15 cellular contexts compared by ENCODE assay signal in the genomic region with DNA sequence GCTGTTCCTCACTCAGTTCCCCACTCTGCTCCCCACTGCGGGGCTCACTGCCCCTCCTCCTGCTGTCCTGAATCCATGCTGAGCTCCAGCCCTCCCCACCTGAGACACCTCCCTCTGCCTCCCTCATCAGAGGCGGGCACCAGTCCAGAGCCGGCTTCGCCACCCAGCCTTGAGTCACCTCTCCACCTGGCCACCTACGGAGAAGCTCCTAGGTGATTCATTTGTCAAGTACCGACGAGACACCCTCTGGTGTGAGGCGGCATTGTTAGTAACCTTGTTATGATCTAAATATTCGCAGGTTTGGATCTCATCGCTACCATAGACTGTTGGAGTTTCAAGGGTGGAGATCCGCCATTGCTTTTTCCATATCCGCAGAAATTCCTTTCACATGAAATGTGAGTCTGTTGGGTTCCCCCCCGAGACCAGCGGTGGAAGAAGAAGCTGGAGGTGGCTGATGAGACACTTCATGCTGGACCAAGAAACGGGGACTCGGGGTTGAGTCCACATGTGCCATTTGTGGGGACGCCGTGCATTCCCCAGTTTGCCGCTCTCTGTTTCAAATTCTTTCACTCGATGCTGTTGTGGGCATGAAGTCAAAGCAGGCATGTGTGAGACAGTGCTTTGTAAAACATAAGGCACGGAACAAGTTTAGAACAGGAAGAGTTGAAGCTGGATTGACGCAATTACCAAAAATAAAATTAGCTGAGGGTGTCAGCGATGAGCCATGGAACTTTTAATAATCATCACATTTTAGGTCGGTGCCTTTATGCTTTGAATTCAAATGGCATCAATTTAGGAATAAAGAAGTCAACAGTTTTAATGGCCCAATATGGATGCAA.
DNase-seq lines count a peak whose midpoint lies in the region; ATAC-seq, FAIRE-seq and TF ChIP-seq lines count a peak whose summit lies in the region.
"Had no signal": no experiment of that assay in that cellular context is flagged by ENCODE, and none has a peak within 500 bp of the region (broad histone marks: within the 10 kb centered on the region; RNA-seq: fewer than 3 reads in every experiment).

No MANE protein-coding gene starts in this region.

- no peak overlapping the region for H3K4me3 Mint-ChIP-seq in stimulated activated naive B cell treated with anti-CD40 and anti-IgM and Interleukin-4, amounts not matched to agents 10 μg/mL and 1 μg/mL and 100 μg/mL, for 72 hours
- H3K4me3 Mint-ChIP-seq: activated naive CD8-positive, alpha-beta T cell treated with anti-CD3 and anti-CD28 coated beads, Interleukin-2, amount 50 U/mL, for 24 hours; natural killer cell had no signal

- H3K4me1 Mint-ChIP-seq in stimulated activated naive B cell treated with anti-CD40 and anti-IgM and Interleukin-4, amounts not matched to agents 10 μg/mL and 1 μg/mL and 100 μg/mL, for 72 hours = no peaks in the 10 kb centered on the region
- H3K4me1 Mint-ChIP-seq: activated naive CD8-positive, alpha-beta T cell treated with anti-CD3 and anti-CD28 coated beads, Interleukin-2, amount 50 U/mL, for 24 hours had no signal

- no peaks in the 10 kb centered on the region for H3K27me3 ChIP-seq in bronchial epithelial cell (ENCODE audit: control insufficient read depth, insufficient read depth, low read length)
- H3K27me3 ChIP-seq in osteoblast (ENCODE audit: insufficient read depth, low read length) = no peaks in the 10 kb centered on the region
- H3K27me3 ChIP-seq in HAP-1 (ENCODE audit: low read depth) = no peaks in the 10 kb centered on the region; the same call in 1 of the 2 replicates

- no peaks in the 10 kb centered on the region for H3K79me2 ChIP-seq in osteoblast (ENCODE audit: insufficient read depth, low read length)

- DNase-seq in CD1c-positive myeloid dendritic cell (ENCODE audit: extremely low spot score) (peak; percentile 2), NCI-H2029 (lab: John Stamatoyannopoulos, UW) (peak; percentile 59), bronchial epithelial cell (ENCODE audit: low read depth) (peak; percentile 20), osteoblast (ENCODE audit: insufficient read length, low spot score, missing footprints) (peak; percentile 46), HAP-1 (ENCODE audit: low spot score in 2 of 2) (no peak)
- DNase-seq in stimulated activated naive B cell treated with anti-CD40 and anti-IgM and Interleukin-4, amounts not matched to agents 10 μg/mL and 1 μg/mL and 100 μg/mL, for 72 hours = no peak
- DNase-seq: activated CD4-positive, alpha-beta T cell treated with anti-CD3 and anti-CD28 coated beads, Interleukin-2, amount 50 U/mL, for 1 hour; activated naive CD8-positive, alpha-beta T cell treated with anti-CD3 and anti-CD28 coated beads, Interleukin-2, amount 50 U/mL, for 24 hours; effector memory CD4-positive, alpha-beta T cell; KBM-7; left ventricle myocardium superior; natural killer cell; NCI-H1694 treated with DMSO at 0.1 percent for 48 hours had no signal

- no peaks in the 10 kb centered on the region for H3K9me3 ChIP-seq in osteoblast (ENCODE audit: low read depth, low read length)
- H3K9me3 ChIP-seq in HAP-1 = no peaks in the 10 kb centered on the region

- no peak overlapping the region for H3K27ac Mint-ChIP-seq in stimulated activated naive B cell treated with anti-CD40 and anti-IgM and Interleukin-4, amounts not matched to agents 10 μg/mL and 1 μg/mL and 100 μg/mL, for 72 hours
- H3K27ac Mint-ChIP-seq: activated naive CD8-positive, alpha-beta T cell treated with anti-CD3 and anti-CD28 coated beads, Interleukin-2, amount 50 U/mL, for 24 hours; natural killer cell had no signal

- H3K4me3 ChIP-seq in bronchial epithelial cell (ENCODE audit: low read depth, low read length) (no peak overlapping the region), osteoblast (ENCODE audit: insufficient read depth, low read length) (no peak overlapping the region), HAP-1 (no peak overlapping the region)

- in situ Hi-C loops in HAP-1 (cut with MboI; ENCODE audit: low sequenced_read_pairs) = no loop called here

- H3K4me1 ChIP-seq in osteoblast (ENCODE audit: insufficient read depth, low read length) (no peaks in the 10 kb centered on the region), HAP-1 (no peaks in the 10 kb centered on the region)

- H2AFZ ChIP-seq in osteoblast (ENCODE audit: low read length) = no peak overlapping the region

- TF ChIP-seq CTCF in bronchial epithelial cell (IDR thresholded peaks at IDR 0.05; ENCODE audit: insufficient read depth, low read length, severe bottlenecking) (no peak), osteoblast (IDR thresholded peaks at IDR 0.05; ENCODE audit: extremely low read depth, low read depth, low read length) (no peak)

- H3K27ac ChIP-seq in osteoblast (ENCODE audit: low read depth, low read length) = no peak overlapping the region

- H3K36me3 Mint-ChIP-seq in stimulated activated naive B cell treated with anti-CD40 and anti-IgM and Interleukin-4, amounts not matched to agents 10 μg/mL and 1 μg/mL and 100 μg/mL, for 72 hours = no peaks in the 10 kb centered on the region
- H3K36me3 Mint-ChIP-seq: natural killer cell had no signal

- no peak overlapping the region for H3K4me2 ChIP-seq in osteoblast (ENCODE audit: insufficient read depth, low read length)

- no peak for FAIRE-seq in bronchial epithelial cell (lab: Jason Lieb, UNC)

- H4K20me1 ChIP-seq in osteoblast (ENCODE audit: insufficient read depth, low read length) = no peaks in the 10 kb centered on the region

- H3K9me3 Mint-ChIP-seq in stimulated activated naive B cell treated with anti-CD40 and anti-IgM and Interleukin-4, amounts not matched to agents 10 μg/mL and 1 μg/mL and 100 μg/mL, for 72 hours = no peaks in the 10 kb centered on the region
- H3K9me3 Mint-ChIP-seq: activated naive CD8-positive, alpha-beta T cell treated with anti-CD3 and anti-CD28 coated beads, Interleukin-2, amount 50 U/mL, for 24 hours; natural killer cell had no signal

- H3K27me3 Mint-ChIP-seq in stimulated activated naive B cell treated with anti-CD40 and anti-IgM and Interleukin-4, amounts not matched to agents 10 μg/mL and 1 μg/mL and 100 μg/mL, for 72 hours = peaks cover 53% of the 10 kb centered on the region in 2 donors

- no peak for ATAC-seq in GM19328 (IDR thresholded peaks at IDR 0.05; ENCODE audit: unreplicated experiment)
- ATAC-seq in stimulated activated naive B cell treated with anti-CD40 and anti-IgM and Interleukin-4, amounts not matched to agents 10 μg/mL and 1 μg/mL and 100 μg/mL, for 72 hours (replicated peaks) = no peak
- ATAC-seq: activated naive CD8-positive, alpha-beta T cell treated with anti-CD3 and anti-CD28 coated beads, Interleukin-2, amount 50 U/mL, for 24 hours; left ventricle myocardium superior; Right ventricle myocardium inferior had no signal

- H3K36me3 ChIP-seq in bronchial epithelial cell (ENCODE audit: control insufficient read depth, insufficient read depth, low read length) (no peaks in the 10 kb centered on the region), osteoblast (ENCODE audit: insufficient read depth, low read length) (no peaks in the 10 kb centered on the region), HAP-1 (replicated peaks) (no peaks in the 10 kb centered on the region)

Comparison
In these comparisons a context has a peak if more than half of its experiments do, and no peak if none do; other contexts are left out.
1. DNase-seq: peak in CD1c-positive myeloid dendritic cell (single experiment), NCI-H2029 (single experiment), bronchial epithelial cell (single experiment) and osteoblast (single experiment); none in HAP-1 (0 of 2) and stimulated activated naive B cell treated with anti-CD40 and anti-IgM and Interleukin-4, amounts not matched to agents 10 μg/mL and 1 μg/mL and 100 μg/mL, for 72 hours (single experiment).